34 cellular contexts compared by ENCODE assay signal in genomic region chr19:4241824-4242430, GRCh38. TPM values are rescaled to one million over a fixed set of nuclear protein-coding genes. Genes with fewer than 3 reads are reported as not detected.
A peak's percentile ranks its signal among the peaks of the same experiment; 100 is the strongest.
DNase-seq lines count a peak whose midpoint lies in the region; ATAC-seq and TF ChIP-seq lines count a peak whose summit lies in the region.
"Had no signal": no experiment of that assay in that cellular context is flagged by ENCODE, and none has a peak within 500 bp of the region (broad histone marks: within the 10 kb centered on the region; RNA-seq: fewer than 3 reads in every experiment).

No MANE protein-coding gene starts in this region.

- no peak overlapping the region for H4K91ac ChIP-seq in mesenchymal stem cell (ENCODE audit: low read length)

- H3K9me2 ChIP-seq in DOHH2 (replicated peaks; ENCODE audit: control insufficient read depth, low read length), result no peaks in the 10 kb centered on the region

- H3K27ac Mint-ChIP-seq in activated B cell treated with CpG ODN at 0.5 μM for 24 hours, result peak overlapping the region; percentile 56
- H3K27ac Mint-ChIP-seq in stimulated activated memory B cell treated with anti-CD40 and anti-IgM and Interleukin-4, amounts not matched to agents 10 μg/mL and 1 μg/mL and 100 μg/mL, for 72 hours, result peak overlapping the region; percentile 72
- H3K27ac Mint-ChIP-seq: activated CD4-positive, alpha-beta memory T cell treated with anti-CD3 and anti-CD28 coated beads, Interleukin-2, amount 10 ng/mL, durations not matched to agents 7 days and 5 days; activated naive CD4-positive, alpha-beta T cell treated with anti-CD3 and anti-CD28 coated beads for 36 hours; activated T-helper 1 cell treated with anti-CD3 and anti-CD28 coated beads, Interleukin-12 subunit alpha, Interleukin-12 subunit beta, Interleukin-2, Interleukin-4 antibody, amounts not matched to agents 30 ng/mL and 10 ng/mL and 1 ng/mL, durations not matched to agents 14 hours and 24 hours and 36 hours; effector memory CD8-positive, alpha-beta T cell; naive thymus-derived CD8-positive, alpha-beta T cell had no signal

- no peaks in the 10 kb centered on the region for H3K79me1 ChIP-seq in mesenchymal stem cell (replicated peaks; ENCODE audit: low read length, poor library complexity, severe bottlenecking)

- H3F3A ChIP-seq in DOHH2 (ENCODE audit: control insufficient read depth, insufficient read depth), result peaks cover 5% of the 10 kb centered on the region; the same call in 1 of the 2 replicates

- H3K4me3 ChIP-seq in DOHH2 (ENCODE audit: low read length) (peak overlapping the region; percentile 35), HEK293 (ENCODE audit: low read depth, low read length) (no peak overlapping the region), mesenchymal stem cell (ENCODE audit: insufficient read depth in 1 of 2, low read depth in 1 of 2, low read length in 2 of 2) (no peak overlapping the region)
- H3K4me3 ChIP-seq: psoas muscle, sigmoid colon, tibial nerve had no signal

- no peak overlapping the region for H2BK12ac ChIP-seq in mesenchymal stem cell (ENCODE audit: low read length in 2 of 2)

- ATAC-seq in activated B cell treated with CpG ODN at 0.5 μM for 24 hours (ENCODE audit: low read depth), result no peak
- ATAC-seq in stimulated activated memory B cell treated with anti-CD40 and anti-IgM and Interleukin-4, amounts not matched to agents 10 μg/mL and 1 μg/mL and 100 μg/mL, for 72 hours, result no peak
- ATAC-seq in HG03108 (IDR thresholded peaks at IDR 0.05; ENCODE audit: unreplicated experiment), result no peak
- ATAC-seq: effector memory CD8-positive, alpha-beta T cell; left ventricle myocardium superior; naive thymus-derived CD8-positive, alpha-beta T cell; psoas muscle had no signal

- intact Hi-C loops in activated B cell treated with CpG ODN at 0.5 μM for 24 hours (cut with micrococcal nuclease), result no loop called here

- H2AK5ac ChIP-seq in mesenchymal stem cell (ENCODE audit: low read length, severe bottlenecking), result no peak overlapping the region

- H3K36me3 ChIP-seq in DOHH2 (ENCODE audit: control insufficient read depth, low read length) (no peaks in the 10 kb centered on the region), HEK293 (ENCODE audit: control insufficient read depth in 2 of 2, insufficient read depth in 1 of 2, low read length in 2 of 2) (no peaks in the 10 kb centered on the region), mesenchymal stem cell (ENCODE audit: control insufficient read depth in 1 of 2, insufficient read depth in 2 of 2, low read depth in 1 of 2, low read length in 2 of 2) (peaks cover 0 to 5% of the 10 kb centered on the region in 2 experiments)
- H3K36me3 ChIP-seq: sigmoid colon, tibial nerve had no signal

- no peak overlapping the region for H3K18ac ChIP-seq in mesenchymal stem cell (ENCODE audit: low read depth in 1 of 2, low read length in 2 of 2)

- H3K4me3 Mint-ChIP-seq in activated B cell treated with CpG ODN at 0.5 μM for 24 hours, result peak overlapping the region; percentile 2
- no peak overlapping the region for H3K4me3 Mint-ChIP-seq in stimulated activated memory B cell treated with anti-CD40 and anti-IgM and Interleukin-4, amounts not matched to agents 10 μg/mL and 1 μg/mL and 100 μg/mL, for 72 hours
- H3K4me3 Mint-ChIP-seq: activated CD4-positive, alpha-beta memory T cell treated with anti-CD3 and anti-CD28 coated beads, Interleukin-2, amount 10 ng/mL, durations not matched to agents 7 days and 5 days; activated naive CD4-positive, alpha-beta T cell treated with anti-CD3 and anti-CD28 coated beads for 36 hours; activated T-helper 1 cell treated with anti-CD3 and anti-CD28 coated beads, Interleukin-12 subunit alpha, Interleukin-12 subunit beta, Interleukin-2, Interleukin-4 antibody, amounts not matched to agents 30 ng/mL and 10 ng/mL and 1 ng/mL, durations not matched to agents 14 hours and 24 hours and 36 hours; CD14-positive monocyte; effector memory CD8-positive, alpha-beta T cell; naive thymus-derived CD8-positive, alpha-beta T cell had no signal

- H3K4me1 Mint-ChIP-seq in activated B cell treated with CpG ODN at 0.5 μM for 24 hours, result peaks cover 24% of the 10 kb centered on the region
- H3K4me1 Mint-ChIP-seq in stimulated activated memory B cell treated with anti-CD40 and anti-IgM and Interleukin-4, amounts not matched to agents 10 μg/mL and 1 μg/mL and 100 μg/mL, for 72 hours, result peaks cover 13% of the 10 kb centered on the region

- H3K27me3 Mint-ChIP-seq in activated B cell treated with CpG ODN at 0.5 μM for 24 hours, result no peaks in the 10 kb centered on the region
- H3K27me3 Mint-ChIP-seq in stimulated activated memory B cell treated with anti-CD40 and anti-IgM and Interleukin-4, amounts not matched to agents 10 μg/mL and 1 μg/mL and 100 μg/mL, for 72 hours, result no peaks in the 10 kb centered on the region

- H3K4me1 ChIP-seq in DOHH2 (ENCODE audit: control insufficient read depth, low read length), result peaks cover 31% of the 10 kb centered on the region
- H3K4me1 ChIP-seq in HEK293 (ENCODE audit: control insufficient read depth, insufficient read depth, low read length), result no peaks in the 10 kb centered on the region
- H3K4me1 ChIP-seq in mesenchymal stem cell (ENCODE audit: control insufficient read depth, insufficient read depth, low read depth, low read length), result peaks cover 4% of the 10 kb centered on the region
- H3K4me1 ChIP-seq: psoas muscle had no signal

- H2BK15ac ChIP-seq in mesenchymal stem cell (ENCODE audit: low read depth, poor library complexity, severe bottlenecking), result no peak overlapping the region

- POLR2A ChIA-PET in HEK293 (lab: Yijun Ruan, JAX), result interaction anchor here (0.7 kb wide), 1 partner anchor 422 kb away, joined by 5 read pairs; no protein-coding TSS in a partner anchor
- POLR2A ChIA-PET in activated B cell treated with CpG ODN at 0.5 μM for 24 hours (lab: Charles Lee), result interaction anchor here (0.5 to 1.3 kb wide), 5 partner anchors 12 to 1322 kb away, joined by 3 to 5 read pairs (median 3); partner anchors contain the start of gene EBI3

- no peak overlapping the region for H2BK5ac ChIP-seq in mesenchymal stem cell (ENCODE audit: low read depth, low read length, poor library complexity, severe bottlenecking)

- DNase-seq in activated B cell treated with CpG ODN at 0.5 μM for 24 hours, result no peak
- DNase-seq in mesenchymal stem cell, result no peak
- DNase-seq in mucosa of gallbladder (ENCODE audit: low spot score), result no peak
- DNase-seq: activated CD4-positive, alpha-beta memory T cell treated with anti-CD3 and anti-CD28 coated beads, Interleukin-2, amount 10 ng/mL, durations not matched to agents 7 days and 5 days; activated CD8-positive, alpha-beta memory T cell treated with anti-CD3 and anti-CD28 coated beads, Interleukin-2, amount 50 U/mL, for 48 hours; activated naive CD4-positive, alpha-beta T cell treated with anti-CD3 and anti-CD28 coated beads for 36 hours; central memory CD4-positive, alpha-beta T cell; cortex of kidney; DMS79; effector memory CD8-positive, alpha-beta T cell; erythroblast; GDM1; glutamatergic neuron; left ventricle myocardium superior; naive thymus-derived CD8-positive, alpha-beta T cell; NCI-H1092; NCI-H1694 treated with DMSO at 0.1 percent for 48 hours; NCI-H82; nucleus accumbens; psoas muscle; SHP77; sigmoid colon; stimulated activated CD4-positive, alpha-beta T cell treated with anti-CD3 and anti-CD28 coated beads, Interleukin-12 subunit alpha, Interleukin-12 subunit beta, amount 100 ng/mL, for 4 hours; stimulated activated CD4-positive, alpha-beta T cell treated with anti-CD3 and anti-CD28 coated beads, Interleukin-2, amount 100 ng/mL, for 48 hours; T-helper 2 cell had no signal

- no peak overlapping the region for H3K14ac ChIP-seq in mesenchymal stem cell (ENCODE audit: low read length in 2 of 2)

- 88% methylated on average over 5 of the region's 5 CpGs for WGBS in mesenchymal stem cell

- no peak overlapping the region for H4K8ac ChIP-seq in mesenchymal stem cell (ENCODE audit: low read length)

- no peaks in the 10 kb centered on the region for H3K79me2 ChIP-seq in DOHH2 (ENCODE audit: control insufficient read depth, low read length)

- no peak overlapping the region for H2AFZ ChIP-seq in mesenchymal stem cell (ENCODE audit: low read depth, low read length)

- H3K9me3 ChIP-seq in DOHH2 (ENCODE audit: control insufficient read depth, insufficient read depth, low read length) (no peaks in the 10 kb centered on the region), HEK293 (ENCODE audit: control insufficient read depth, insufficient read depth, low read depth, low read length) (no peaks in the 10 kb centered on the region), mesenchymal stem cell (ENCODE audit: control insufficient read depth, low read length) (peaks cover 10% of the 10 kb centered on the region)
- H3K9me3 ChIP-seq: psoas muscle had no signal

- H3K4me2 ChIP-seq in DOHH2 (ENCODE audit: low read length) (peak overlapping the region; percentile 56), mesenchymal stem cell (ENCODE audit: low read length, poor library complexity, severe bottlenecking) (no peak overlapping the region)

- H3K36me3 Mint-ChIP-seq in activated B cell treated with CpG ODN at 0.5 μM for 24 hours (ENCODE audit: low read depth), result peaks cover 42% of the 10 kb centered on the region
- H3K36me3 Mint-ChIP-seq in stimulated activated memory B cell treated with anti-CD40 and anti-IgM and Interleukin-4, amounts not matched to agents 10 μg/mL and 1 μg/mL and 100 μg/mL, for 72 hours, result peaks cover 32% of the 10 kb centered on the region
- H3K36me3 Mint-ChIP-seq: CD14-positive monocyte; naive thymus-derived CD8-positive, alpha-beta T cell had no signal

- no peak overlapping the region for H2BK120ac ChIP-seq in mesenchymal stem cell (ENCODE audit: low read depth, low read length)

- peak overlapping the region; percentile 55 for H3K27ac ChIP-seq in DOHH2 (ENCODE audit: low read depth, low read length)
- H3K27ac ChIP-seq in HEK293 (ENCODE audit: extremely low read depth, low read depth, low read length), result no peak overlapping the region
- no peak overlapping the region for H3K27ac ChIP-seq in mesenchymal stem cell (ENCODE audit: low read length, poor library complexity, severe bottlenecking)
- H3K27ac ChIP-seq: psoas muscle, sigmoid colon had no signal

- H3K9ac ChIP-seq in mesenchymal stem cell (ENCODE audit: low read length), result no peak overlapping the region

- H4K20me1 ChIP-seq in DOHH2 (ENCODE audit: control insufficient read depth, insufficient read depth, low read depth, low read length), result no peaks in the 10 kb centered on the region

- TF ChIP-seq CTCF in DOHH2 (IDR thresholded peaks at IDR 0.05; ENCODE audit: low read depth, low read length, poor library complexity, severe bottlenecking), result no peak
- TF ChIP-seq CTCF in HEK293 (tag by site-specific recombination; IDR thresholded peaks at IDR 0.05), result no peak
- TF ChIP-seq CTCF in activated B cell treated with CpG ODN at 0.5 μM for 24 hours (IDR thresholded peaks at IDR 0.05), result no peak

- no peaks in the 10 kb centered on the region for H3K9me3 Mint-ChIP-seq in activated B cell treated with CpG ODN at 0.5 μM for 24 hours
- H3K9me3 Mint-ChIP-seq in stimulated activated memory B cell treated with anti-CD40 and anti-IgM and Interleukin-4, amounts not matched to agents 10 μg/mL and 1 μg/mL and 100 μg/mL, for 72 hours, result peaks cover 3% of the 10 kb centered on the region

- H3K27me3 ChIP-seq in DOHH2 (ENCODE audit: control insufficient read depth, low read length), result no peaks in the 10 kb centered on the region
- H3K27me3 ChIP-seq in mesenchymal stem cell (ENCODE audit: control insufficient read depth in 1 of 2, insufficient read depth in 1 of 2, low read length in 2 of 2), result peaks cover 0 to 5% of the 10 kb centered on the region in 2 experiments
- H3K27me3 ChIP-seq: sigmoid colon had no signal

- H3K4ac ChIP-seq in mesenchymal stem cell (ENCODE audit: low read depth in 1 of 2, low read length in 2 of 2), result no peak overlapping the region

- no peak overlapping the region for H3K23ac ChIP-seq in mesenchymal stem cell (ENCODE audit: low read length in 2 of 2)

- CTCF ChIA-PET in HEK293 (lab: Yijun Ruan, JAX) (interaction anchor here (0.7 to 1.4 kb wide), 2 partner anchors 9 to 102 kb away, joined by 3 to 6 read pairs; no protein-coding TSS in a partner anchor), activated B cell treated with CpG ODN at 0.5 μM for 24 hours (lab: Charles Lee) (interaction anchor here (2.0 kb wide), 1 partner anchor 12 kb away, joined by 5 read pairs; the partner anchor contains the start of gene EBI3)

RNA-seq across cellular contexts. Expression of gene YJU2, which starts 5.0 kb away (rescaled TPM):
- total RNA-seq in activated B cell treated with CpG ODN at 0.5 μM for 24 hours (40.7 and 43.0 TPM in 2 replicates), mucosa of gallbladder (19.5 TPM)
- 14.8 TPM for polyA plus RNA-seq in mesenchymal stem cell (2013, experiment 1 of 2)
- polyA plus RNA-seq in mesenchymal stem cell (2013, experiment 2 of 2), result 14.9 TPM

RNA-seq across cellular contexts. Expression of gene EBI3, which starts 12.6 kb away (rescaled TPM):
- total RNA-seq in activated B cell treated with CpG ODN at 0.5 μM for 24 hours, result 177 and 186 TPM in 2 replicates
- 1.9 TPM for polyA plus RNA-seq in mesenchymal stem cell (2013, experiment 1 of 2)
- 1.8 TPM for polyA plus RNA-seq in mesenchymal stem cell (2013, experiment 2 of 2)
- 5.6 TPM for total RNA-seq in mucosa of gallbladder
- polyA plus RNA-seq: naive thymus-derived CD8-positive, alpha-beta T cell had no signal

RNA-seq across cellular contexts. Expression of gene SHD, which starts 37.1 kb away (rescaled TPM):
- not detected in 2 replicates for total RNA-seq in activated B cell treated with CpG ODN at 0.5 μM for 24 hours
- not detected for polyA plus RNA-seq in mesenchymal stem cell (2013, experiment 1 of 2)
- not detected for polyA plus RNA-seq in mesenchymal stem cell (2013, experiment 2 of 2)
- total RNA-seq in mucosa of gallbladder, result not detected
- total RNA-seq: activated CD4-positive, alpha-beta memory T cell treated with anti-CD3 and anti-CD28 coated beads, Interleukin-2, amount 10 ng/mL, durations not matched to agents 7 days and 5 days; activated naive CD4-positive, alpha-beta T cell treated with anti-CD3 and anti-CD28 coated beads for 36 hours; activated T-helper 1 cell treated with anti-CD3 and anti-CD28 coated beads, Interleukin-12 subunit alpha, Interleukin-12 subunit beta, Interleukin-2, Interleukin-4 antibody, amounts not matched to agents 30 ng/mL and 10 ng/mL and 1 ng/mL, durations not matched to agents 14 hours and 24 hours and 36 hours; left ventricle myocardium superior; naive thymus-derived CD8-positive, alpha-beta T cell; NCI-H460; sigmoid colon; tibial nerve had no signal
- polyA plus RNA-seq: AG04450; CD14-positive monocyte; naive thymus-derived CD8-positive, alpha-beta T cell had no signal

RNA-seq across cellular contexts. Expression of gene ANKRD24, which starts 59.4 kb away (rescaled TPM):
- 0.42 and 0.49 TPM in 2 replicates for total RNA-seq in activated B cell treated with CpG ODN at 0.5 μM for 24 hours
- 0.12 TPM for polyA plus RNA-seq in mesenchymal stem cell (2013, experiment 1 of 2)
- polyA plus RNA-seq in mesenchymal stem cell (2013, experiment 2 of 2), result 0.14 TPM
- 3.4 TPM for total RNA-seq in mucosa of gallbladder

RNA-seq across cellular contexts. Expression of gene SIRT6, which starts 59.6 kb away (rescaled TPM):
- 34.1 and 36.8 TPM in 2 replicates for total RNA-seq in activated B cell treated with CpG ODN at 0.5 μM for 24 hours
- 16.5 TPM for polyA plus RNA-seq in mesenchymal stem cell (2013, experiment 1 of 2)
- 16.2 TPM for polyA plus RNA-seq in mesenchymal stem cell (2013, experiment 2 of 2)
- 28.3 TPM for total RNA-seq in mucosa of gallbladder

Comparison
In these comparisons a context has a peak if more than half of its experiments do, and no peak if none do; other contexts are left out.
1. RNA of gene EBI3, which starts 12.6 kb away (total RNA-seq): 177 to 186 TPM in activated B cell treated with CpG ODN at 0.5 μM for 24 hours; 5.6 TPM in mucosa of gallbladder (single experiment); every median in the first group is over 10 times any median in the second.